41 cellular contexts compared by ENCODE assay signal in the genomic region with DNA sequence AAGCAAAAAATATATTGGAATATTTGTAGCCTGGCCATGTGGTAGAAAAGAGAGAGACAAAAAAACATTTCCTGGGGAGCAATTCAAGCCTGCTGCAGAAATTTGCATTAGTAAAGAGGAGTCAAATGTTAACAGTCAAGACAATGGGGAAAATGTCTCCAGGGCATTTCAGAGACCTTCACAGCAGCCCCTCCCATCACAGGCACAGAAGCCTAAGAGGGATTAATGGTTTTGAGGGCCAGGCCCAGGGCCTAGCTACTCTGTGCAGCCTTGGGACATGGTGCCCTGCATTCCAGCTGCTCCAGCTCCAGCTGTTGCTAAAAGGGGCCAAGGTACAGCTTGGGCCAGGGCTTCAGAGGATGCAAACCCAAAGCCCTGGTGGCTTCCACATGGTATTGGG. TPM values are rescaled to one million over a fixed set of nuclear protein-coding genes. Genes with fewer than 3 reads are reported as not detected.
"Had no signal": no experiment of that assay in that cellular context is flagged by ENCODE, and none has a peak within 500 bp of the region (broad histone marks: within the 10 kb centered on the region; RNA-seq: fewer than 3 reads in every experiment).

No MANE protein-coding gene starts in this region.

- H3K4me1 Mint-ChIP-seq: activated CD4-positive, alpha-beta memory T cell treated with anti-CD3 and anti-CD28 coated beads, Interleukin-2, amount 10 ng/mL, durations not matched to agents 7 days and 5 days; activated CD8-positive, alpha-beta memory T cell treated with anti-CD3 and anti-CD28 coated beads, Interleukin-2, amount 10 ng/mL, durations not matched to agents 7 days and 5 days; activated naive CD4-positive, alpha-beta T cell treated with anti-CD3 and anti-CD28 coated beads, Interleukin-2, amount 10 ng/mL, durations not matched to agents 7 days and 5 days; activated naive CD8-positive, alpha-beta T cell treated with anti-CD3 and anti-CD28 coated beads, Interleukin-2, amount 50 U/mL, for 24 hours; brain; T-cell had no signal

- H3K36me3 Mint-ChIP-seq: activated CD8-positive, alpha-beta memory T cell treated with anti-CD3 and anti-CD28 coated beads, Interleukin-2, amount 10 ng/mL, durations not matched to agents 7 days and 5 days; activated naive CD4-positive, alpha-beta T cell treated with anti-CD3 and anti-CD28 coated beads, Interleukin-2, amount 10 ng/mL, durations not matched to agents 7 days and 5 days; activated naive CD8-positive, alpha-beta T cell; brain; T-cell had no signal

- H3K4me3 Mint-ChIP-seq: activated CD4-positive, alpha-beta memory T cell treated with anti-CD3 and anti-CD28 coated beads, Interleukin-2, amount 10 ng/mL, durations not matched to agents 7 days and 5 days; activated CD8-positive, alpha-beta memory T cell treated with anti-CD3 and anti-CD28 coated beads, Interleukin-2, amount 10 ng/mL, durations not matched to agents 7 days and 5 days; activated naive CD4-positive, alpha-beta T cell treated with anti-CD3 and anti-CD28 coated beads, Interleukin-2, amount 10 ng/mL, durations not matched to agents 7 days and 5 days; activated naive CD8-positive, alpha-beta T cell; activated naive CD8-positive, alpha-beta T cell treated with anti-CD3 and anti-CD28 coated beads, Interleukin-2, amount 50 U/mL, for 24 hours; brain; T-cell had no signal

- H3K9ac ChIP-seq: KMS-11, SK-N-SH had no signal

- DNase-seq: activated CD4-positive, alpha-beta memory T cell treated with anti-CD3 and anti-CD28 coated beads, Interleukin-2, amount 10 ng/mL, durations not matched to agents 7 days and 5 days; activated CD4-positive, alpha-beta T cell treated with anti-CD3 and anti-CD28 coated beads for 1 hour; activated CD4-positive, alpha-beta T cell treated with anti-CD3 and anti-CD28 coated beads for 48 hours; activated CD4-positive, CD25-positive, alpha-beta regulatory T cell; activated CD8-positive, alpha-beta memory T cell treated with anti-CD3 and anti-CD28 coated beads for 24 hours; activated CD8-positive, alpha-beta memory T cell treated with anti-CD3 and anti-CD28 coated beads, Interleukin-2, amount 10 ng/mL, durations not matched to agents 7 days and 5 days; activated CD8-positive, alpha-beta memory T cell treated with anti-CD3 and anti-CD28 coated beads, Interleukin-2, amount 50 U/mL, for 48 hours; activated effector memory CD4-positive, alpha-beta T cell treated with Interleukin-2 at 50 U/mL for 16 hours; activated naive CD4-positive, alpha-beta T cell treated with anti-CD3 and anti-CD28 coated beads, Interleukin-2, amount 10 ng/mL, durations not matched to agents 7 days and 5 days; activated naive CD8-positive, alpha-beta T cell treated with anti-CD3 and anti-CD28 coated beads, Interleukin-2, amount 50 U/mL, for 24 hours; activated T-cell treated with anti-CD3 and anti-CD28 coated beads, Interleukin-2, amount 50 U/mL, for 48 hours; anterior cingulate cortex; caudate nucleus; cerebellar nuclear complex; MM.1S; MV-4-11; NCI-H1092; NCI-H1436 treated with DMSO at 0.1 percent for 48 hours; NCI-H1694 treated with DMSO at 0.1 percent for 48 hours; NCI-H2029; NCI-H2107; NCI-H2171 treated with DMSO at 0.1 percent for 48 hours; NCI-H2227 treated with DMSO at 0.1 percent for 48 hours; NCI-H446; NCI-H510A treated with DMSO at 0.1 percent for 48 hours; NCI-H69; PC-3; Peyer's patch; RPMI8226; SHP77 treated with DMSO at 0.1 percent for 48 hours; SK-N-SH; T-cell; T-helper 2 cell; T-helper 9 cell had no signal

- H3K27me3 Mint-ChIP-seq: activated CD4-positive, alpha-beta memory T cell treated with anti-CD3 and anti-CD28 coated beads, Interleukin-2, amount 10 ng/mL, durations not matched to agents 7 days and 5 days; activated CD8-positive, alpha-beta memory T cell treated with anti-CD3 and anti-CD28 coated beads, Interleukin-2, amount 10 ng/mL, durations not matched to agents 7 days and 5 days; activated naive CD4-positive, alpha-beta T cell treated with anti-CD3 and anti-CD28 coated beads, Interleukin-2, amount 10 ng/mL, durations not matched to agents 7 days and 5 days; activated naive CD8-positive, alpha-beta T cell; activated naive CD8-positive, alpha-beta T cell treated with anti-CD3 and anti-CD28 coated beads, Interleukin-2, amount 50 U/mL, for 24 hours; T-cell had no signal

- H3K4me1 ChIP-seq: Peyer's patch, SJSA1 had no signal

- ATAC-seq: activated CD8-positive, alpha-beta memory T cell treated with anti-CD3 and anti-CD28 coated beads, Interleukin-2, amount 10 ng/mL, durations not matched to agents 7 days and 5 days; activated naive CD8-positive, alpha-beta T cell treated with anti-CD3 and anti-CD28 coated beads, Interleukin-2, amount 50 U/mL, for 24 hours; PC-3; T-cell had no signal

- H3K9me3 ChIP-seq: Peyer's patch, SJSA1, SK-N-SH had no signal

- H3K4me2 ChIP-seq: KMS-11, SK-N-SH had no signal

- H3K36me3 ChIP-seq: Peyer's patch, SJSA1 had no signal

- H3K27ac ChIP-seq: KMS-11, Peyer's patch, SJSA1, VCaP had no signal

- H3K9me2 ChIP-seq: SK-N-SH had no signal

- H3K27ac Mint-ChIP-seq: activated CD4-positive, alpha-beta memory T cell treated with anti-CD3 and anti-CD28 coated beads, Interleukin-2, amount 10 ng/mL, durations not matched to agents 7 days and 5 days; activated CD8-positive, alpha-beta memory T cell treated with anti-CD3 and anti-CD28 coated beads, Interleukin-2, amount 10 ng/mL, durations not matched to agents 7 days and 5 days; activated naive CD4-positive, alpha-beta T cell treated with anti-CD3 and anti-CD28 coated beads, Interleukin-2, amount 10 ng/mL, durations not matched to agents 7 days and 5 days; activated naive CD8-positive, alpha-beta T cell; activated naive CD8-positive, alpha-beta T cell treated with anti-CD3 and anti-CD28 coated beads, Interleukin-2, amount 50 U/mL, for 24 hours; brain; T-cell had no signal

- H3K27me3 ChIP-seq: Peyer's patch, SJSA1 had no signal

- H3K4me3 ChIP-seq: Peyer's patch, SJSA1 had no signal

RNA-seq across cellular contexts. Expression of a gene that starts 46.8 kb away (rescaled TPM):
- total RNA-seq: activated CD4-positive, alpha-beta memory T cell treated with anti-CD3 and anti-CD28 coated beads, Interleukin-2, amount 10 ng/mL, durations not matched to agents 7 days and 5 days; activated CD8-positive, alpha-beta memory T cell treated with anti-CD3 and anti-CD28 coated beads, Interleukin-2, amount 10 ng/mL, durations not matched to agents 7 days and 5 days; bronchial epithelial cell; LHCN-M2; PC-3; SJSA1 had no signal
- polyA plus RNA-seq: SK-N-SH had no signal
